Comparison of ENCODE assay signal across 14 cellular contexts in the genomic region with DNA sequence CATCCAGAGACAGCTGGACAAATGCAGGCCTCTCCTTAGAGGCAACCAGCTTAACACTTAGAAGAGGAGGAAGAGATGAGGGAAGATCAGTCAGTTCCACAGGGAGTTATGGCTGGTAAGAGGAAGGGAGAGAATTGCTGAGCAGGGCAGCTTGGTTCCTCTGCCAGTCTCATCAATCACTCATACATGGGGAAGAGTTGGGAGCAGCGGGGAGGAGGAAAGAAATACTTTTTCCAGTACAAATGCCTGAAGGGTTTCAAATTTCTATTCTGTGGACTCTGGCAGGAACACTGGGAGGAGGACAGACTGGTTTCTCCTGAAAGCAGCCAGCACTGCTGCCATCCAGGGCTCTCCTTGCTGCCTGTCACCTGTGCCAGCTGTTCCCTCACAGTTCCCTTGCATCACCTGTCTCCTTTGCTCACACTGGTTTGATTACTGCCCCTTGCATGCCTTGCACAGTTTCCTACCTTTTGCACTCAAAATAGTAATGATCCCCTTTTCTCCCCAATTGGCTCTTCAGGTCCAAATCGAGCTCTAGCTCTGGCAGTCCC. TPM values are rescaled to one million over a fixed set of nuclear protein-coding genes. Genes with fewer than 3 reads are reported as not detected.
A peak's percentile ranks its signal among the peaks of the same experiment; 100 is the strongest.
DNase-seq lines count a peak whose midpoint lies in the region; ATAC-seq and TF ChIP-seq lines count a peak whose summit lies in the region.
"Had no signal": no experiment of that assay in that cellular context is flagged by ENCODE, and none has a peak within 500 bp of the region (broad histone marks: within the 10 kb centered on the region; RNA-seq: fewer than 3 reads in every experiment).

No MANE protein-coding gene starts in this region.

- H3K4me1 Mint-ChIP-seq in CD8-positive, alpha-beta memory T cell, result no peaks in the 10 kb centered on the region
- H3K4me1 Mint-ChIP-seq: activated CD8-positive, alpha-beta memory T cell treated with anti-CD3 and anti-CD28 coated beads, Interleukin-2, amount 10 ng/mL, durations not matched to agents 7 days and 5 days; stimulated activated naive CD8-positive, alpha-beta T cell treated with anti-CD3 and anti-CD28 coated beads, Interleukin-15, amount 100 ng/mL, for 72 hours had no signal

- H3K27me3 ChIP-seq in psoas muscle (ENCODE audit: insufficient read depth in 3 of 3, low read length in 2 of 3), result no peaks in the 10 kb centered on the region
- H3K27me3 ChIP-seq in CD8-positive, alpha-beta memory T cell (ENCODE audit: insufficient read depth, low read length, poor library complexity, severe bottlenecking), result no peaks in the 10 kb centered on the region
- H3K27me3 ChIP-seq: ascending aorta had no signal

- no peak for TF ChIP-seq CTCF in HEK293 (tag by site-specific recombination; IDR thresholded peaks at IDR 0.05)
- TF ChIP-seq CTCF in epithelial cell of esophagus (IDR thresholded peaks at IDR 0.05; ENCODE audit: insufficient read depth, low read depth, low read length, missing control alignments), result no peak
- TF ChIP-seq CTCF in psoas muscle (IDR thresholded peaks at IDR 0.05), result no peak

- H3K4me1 ChIP-seq in HEK293 (ENCODE audit: control insufficient read depth, insufficient read depth, low read length), result no peaks in the 10 kb centered on the region
- H3K4me1 ChIP-seq in psoas muscle, result no peaks in the 10 kb centered on the region
- no peaks in the 10 kb centered on the region for H3K4me1 ChIP-seq in CD8-positive, alpha-beta memory T cell (ENCODE audit: insufficient read depth, low read length)
- H3K4me1 ChIP-seq: Caco-2 had no signal

- H3K27ac ChIP-seq in HEK293 (ENCODE audit: extremely low read depth, low read depth, low read length), result no peak overlapping the region
- no peak overlapping the region for H3K27ac ChIP-seq in psoas muscle
- no peak overlapping the region for H3K27ac ChIP-seq in CD8-positive, alpha-beta memory T cell (ENCODE audit: low read depth, low read length)
- H3K27ac ChIP-seq: ascending aorta had no signal

- DNase-seq in NCI-H524 treated with DMSO at 0.1 percent for 48 hours (lab: John Stamatoyannopoulos, UW) (peak; percentile 73), epithelial cell of esophagus (ENCODE audit: low read depth) (peak; percentile 70), psoas muscle (no peak), cerebellum (ENCODE audit: low spot score) (no peak)
- DNase-seq in CD8-positive, alpha-beta memory T cell, result no peak
- DNase-seq: activated CD8-positive, alpha-beta memory T cell treated with anti-CD3 and anti-CD28 coated beads, Interleukin-2, amount 10 ng/mL, durations not matched to agents 7 days and 5 days; Caco-2; foreskin melanocyte; stimulated activated naive CD8-positive, alpha-beta T cell treated with anti-CD3 and anti-CD28 coated beads, Interleukin-15, amount 100 ng/mL, for 72 hours had no signal

- H3K4me3 ChIP-seq in HEK293 (ENCODE audit: low read depth, low read length) (no peak overlapping the region), epithelial cell of esophagus (ENCODE audit: low read length) (no peak overlapping the region), psoas muscle (no peak overlapping the region)
- H3K4me3 ChIP-seq in CD8-positive, alpha-beta memory T cell (ENCODE audit: low read length), result no peak overlapping the region
- H3K4me3 ChIP-seq: ascending aorta, GM23248 had no signal

- H3K9me3 Mint-ChIP-seq in CD8-positive, alpha-beta memory T cell, result no peaks in the 10 kb centered on the region
- H3K9me3 Mint-ChIP-seq: stimulated activated naive CD8-positive, alpha-beta T cell treated with anti-CD3 and anti-CD28 coated beads, Interleukin-15, amount 100 ng/mL, for 72 hours had no signal

- H3K36me3 Mint-ChIP-seq in CD8-positive, alpha-beta memory T cell, result no peaks in the 10 kb centered on the region
- H3K36me3 Mint-ChIP-seq: activated CD8-positive, alpha-beta memory T cell treated with anti-CD3 and anti-CD28 coated beads, Interleukin-2, amount 10 ng/mL, durations not matched to agents 7 days and 5 days had no signal

- H3K9me3 ChIP-seq in HEK293 (ENCODE audit: control insufficient read depth, insufficient read depth, low read depth, low read length) (no peaks in the 10 kb centered on the region), psoas muscle (no peaks in the 10 kb centered on the region)
- no peaks in the 10 kb centered on the region for H3K9me3 ChIP-seq in CD8-positive, alpha-beta memory T cell (ENCODE audit: low read length)
- H3K9me3 ChIP-seq: ascending aorta, Caco-2 had no signal

- 34 to 39% (median 37%) methylated on average over 2 of the region's 2 CpGs for WGBS in psoas muscle, 3 donors

- H3K27ac Mint-ChIP-seq in CD8-positive, alpha-beta memory T cell, result no peak overlapping the region
- H3K27ac Mint-ChIP-seq: activated CD8-positive, alpha-beta memory T cell treated with anti-CD3 and anti-CD28 coated beads, Interleukin-2, amount 10 ng/mL, durations not matched to agents 7 days and 5 days; stimulated activated naive CD8-positive, alpha-beta T cell treated with anti-CD3 and anti-CD28 coated beads, Interleukin-15, amount 100 ng/mL, for 72 hours had no signal

- no peaks in the 10 kb centered on the region for H3K36me3 ChIP-seq in HEK293 (ENCODE audit: control insufficient read depth in 2 of 2, insufficient read depth in 1 of 2, low read length in 2 of 2)
- no peaks in the 10 kb centered on the region for H3K36me3 ChIP-seq in psoas muscle (ENCODE audit: insufficient read depth in 1 of 2, low read depth in 1 of 2)
- no peaks in the 10 kb centered on the region for H3K36me3 ChIP-seq in CD8-positive, alpha-beta memory T cell (ENCODE audit: insufficient read depth, low read length)
- H3K36me3 ChIP-seq: ascending aorta had no signal

- ATAC-seq in psoas muscle (peak in 3 of 4 donors; percentile 54 to 78 (median 65)), HG03175 (IDR thresholded peaks at IDR 0.05; ENCODE audit: unreplicated experiment) (no peak), HG03280 (IDR thresholded peaks at IDR 0.05; ENCODE audit: unreplicated experiment) (no peak)
- ATAC-seq: activated CD8-positive, alpha-beta memory T cell treated with anti-CD3 and anti-CD28 coated beads, Interleukin-2, amount 10 ng/mL, durations not matched to agents 7 days and 5 days; stimulated activated naive CD8-positive, alpha-beta T cell treated with anti-CD3 and anti-CD28 coated beads, Interleukin-15, amount 100 ng/mL, for 72 hours had no signal

- POLR2A ChIA-PET in HEK293 (lab: Yijun Ruan, JAX), result no interaction called here
- POLR2A ChIA-PET in CD8-positive, alpha-beta memory T cell (lab: Charles Lee), result no interaction called here

- CTCF ChIA-PET in HEK293 (lab: Yijun Ruan, JAX), result interaction anchor here (0.6 kb wide), 1 partner anchor 226 kb away, joined by 3 read pairs; no protein-coding TSS in a partner anchor
- CTCF ChIA-PET in CD8-positive, alpha-beta memory T cell (lab: Charles Lee), result no interaction called here

- intact Hi-C loops in psoas muscle (cut with DNase I), result no loop called here

- peaks cover 0 to 4% of the 10 kb centered on the region in 2 donors for H3K27me3 Mint-ChIP-seq in CD8-positive, alpha-beta memory T cell
- H3K27me3 Mint-ChIP-seq: stimulated activated naive CD8-positive, alpha-beta T cell treated with anti-CD3 and anti-CD28 coated beads, Interleukin-15, amount 100 ng/mL, for 72 hours had no signal

- no peak overlapping the region for H3K4me3 Mint-ChIP-seq in CD8-positive, alpha-beta memory T cell
- H3K4me3 Mint-ChIP-seq: activated CD8-positive, alpha-beta memory T cell treated with anti-CD3 and anti-CD28 coated beads, Interleukin-2, amount 10 ng/mL, durations not matched to agents 7 days and 5 days; stimulated activated naive CD8-positive, alpha-beta T cell treated with anti-CD3 and anti-CD28 coated beads, Interleukin-15, amount 100 ng/mL, for 72 hours had no signal

TF ChIP-seq in HEK293, 187 proteins besides CTCF, POLR2A, EP300 and RAD21:
- TF ChIP-seq ZNF560 (tag by site-specific recombination; IDR thresholded peaks at IDR 0.05; ENCODE audit: borderline replicate concordance) (no peak), ZNF530 (tag by site-specific recombination; IDR thresholded peaks at IDR 0.05; ENCODE audit: low read depth) (peak; percentile 85)
- TF ChIP-seq, protein P1, sequence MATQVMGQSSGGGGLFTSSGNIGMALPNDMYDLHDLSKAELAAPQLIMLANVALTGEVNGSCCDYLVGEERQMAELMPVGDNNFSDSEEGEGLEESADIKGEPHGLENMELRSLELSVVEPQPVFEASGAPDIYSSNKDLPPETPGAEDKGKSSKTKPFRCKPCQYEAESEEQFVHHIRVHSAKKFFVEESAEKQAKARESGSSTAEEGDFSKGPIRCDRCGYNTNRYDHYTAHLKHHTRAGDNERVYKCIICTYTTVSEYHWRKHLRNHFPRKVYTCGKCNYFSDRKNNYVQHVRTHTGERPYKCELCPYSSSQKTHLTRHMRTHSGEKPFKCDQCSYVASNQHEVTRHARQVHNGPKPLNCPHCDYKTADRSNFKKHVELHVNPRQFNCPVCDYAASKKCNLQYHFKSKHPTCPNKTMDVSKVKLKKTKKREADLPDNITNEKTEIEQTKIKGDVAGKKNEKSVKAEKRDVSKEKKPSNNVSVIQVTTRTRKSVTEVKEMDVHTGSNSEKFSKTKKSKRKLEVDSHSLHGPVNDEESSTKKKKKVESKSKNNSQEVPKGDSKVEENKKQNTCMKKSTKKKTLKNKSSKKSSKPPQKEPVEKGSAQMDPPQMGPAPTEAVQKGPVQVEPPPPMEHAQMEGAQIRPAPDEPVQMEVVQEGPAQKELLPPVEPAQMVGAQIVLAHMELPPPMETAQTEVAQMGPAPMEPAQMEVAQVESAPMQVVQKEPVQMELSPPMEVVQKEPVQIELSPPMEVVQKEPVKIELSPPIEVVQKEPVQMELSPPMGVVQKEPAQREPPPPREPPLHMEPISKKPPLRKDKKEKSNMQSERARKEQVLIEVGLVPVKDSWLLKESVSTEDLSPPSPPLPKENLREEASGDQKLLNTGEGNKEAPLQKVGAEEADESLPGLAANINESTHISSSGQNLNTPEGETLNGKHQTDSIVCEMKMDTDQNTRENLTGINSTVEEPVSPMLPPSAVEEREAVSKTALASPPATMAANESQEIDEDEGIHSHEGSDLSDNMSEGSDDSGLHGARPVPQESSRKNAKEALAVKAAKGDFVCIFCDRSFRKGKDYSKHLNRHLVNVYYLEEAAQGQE (tag by site-specific recombination; IDR thresholded peaks at IDR 0.05), result no peak

RNA-seq across cellular contexts. Expression of a gene that starts 59.5 kb away (rescaled TPM):
- total RNA-seq in psoas muscle (10 to 100 TPM; 27.7 to 43.2 (median 34.8) TPM), cerebellum (23.5 TPM)
- 10 to 100 TPM; 21.9 to 42.9 (median 25.7) TPM for polyA plus RNA-seq in psoas muscle
- 10 to 100 TPM; 36.9 to 40.5 TPM for total RNA-seq in CD8-positive, alpha-beta memory T cell
- 23.6 TPM for polyA plus RNA-seq in CD8-positive, alpha-beta memory T cell

Comparison
In these comparisons a context has a peak if more than half of its experiments do, and no peak if none do; other contexts are left out.
1. DNase-seq: peak in NCI-H524 treated with DMSO at 0.1 percent for 48 hours (single experiment) and epithelial cell of esophagus (single experiment); none in psoas muscle (0 of 2), cerebellum (single experiment) and CD8-positive, alpha-beta memory T cell (0 of 5).
2. ATAC-seq: peak in psoas muscle (3 of 4); none in HG03175 (single experiment) and HG03280 (single experiment).